In the genomic region with DNA sequence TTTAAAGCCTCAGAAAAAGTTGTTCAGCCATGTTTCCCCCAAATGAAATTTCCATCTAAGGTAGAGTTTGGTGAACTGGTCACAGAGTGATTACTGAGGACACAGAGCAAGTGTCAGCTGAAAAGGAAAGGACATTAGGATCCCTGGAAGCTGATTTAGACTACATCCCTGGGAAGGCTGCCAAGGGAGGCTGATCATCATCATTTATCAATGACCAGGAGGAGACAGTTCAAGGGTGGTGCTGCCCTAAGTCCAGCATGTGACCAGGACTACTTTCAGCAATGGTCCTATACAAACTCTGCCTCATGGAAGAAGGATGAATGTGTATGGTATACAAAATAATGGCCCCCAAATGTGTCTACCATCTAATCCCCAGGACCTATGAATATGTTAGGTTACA, we compare ENCODE assay signal across 21 cellular contexts.
"Had no signal": no experiment of that assay in that cellular context is flagged by ENCODE, and none has a peak within 500 bp of the region (broad histone marks: within the 10 kb centered on the region; RNA-seq: fewer than 3 reads in every experiment).

No MANE protein-coding gene starts in this region.

- H3K36me3 Mint-ChIP-seq: T-cell, type B pancreatic cell had no signal

- H3K4me1 Mint-ChIP-seq: activated T-helper 17 cell treated with anti-CD3 and anti-CD28 coated beads, Interleukin-2, amount 50 U/mL, for 72 hours; central memory CD8-positive, alpha-beta T cell had no signal

- H3K27me3 Mint-ChIP-seq: activated naive CD8-positive, alpha-beta T cell; activated T-cell treated with anti-CD3 and anti-CD28 coated beads, Interleukin-2, amount 50 U/mL, for 24 hours; activated T-helper 17 cell treated with anti-CD3 and anti-CD28 coated beads, Interleukin-2, amount 50 U/mL, for 72 hours; central memory CD8-positive, alpha-beta T cell; T-cell; type B pancreatic cell had no signal

- DNase-seq: activated CD8-positive, alpha-beta memory T cell treated with anti-CD3 and anti-CD28 coated beads, Interleukin-2, amount 50 U/mL, for 4 hours; activated naive CD4-positive, alpha-beta T cell; activated T-cell treated with anti-CD3 and anti-CD28 coated beads, Interleukin-2, amount 50 U/mL, for 24 hours; amniotic stem cell; effector memory CD4-positive, alpha-beta T cell; head of caudate nucleus; left cardiac atrium; mammary epithelial cell; midbrain; stimulated activated CD4-positive, alpha-beta T cell treated with anti-CD3 and anti-CD28 coated beads, Interleukin-15, amount 100 ng/mL, for 24 hours; stimulated activated naive CD4-positive, alpha-beta T cell; T-cell; testis had no signal

- H3K9me3 Mint-ChIP-seq: activated T-cell treated with anti-CD3 and anti-CD28 coated beads, Interleukin-2, amount 50 U/mL, for 24 hours; activated T-helper 17 cell treated with anti-CD3 and anti-CD28 coated beads, Interleukin-2, amount 50 U/mL, for 72 hours; central memory CD8-positive, alpha-beta T cell; T-cell; T-helper 2 cell treated with Interferon-gamma antibody and Interleukin-4, amounts not matched to agents 5 μg/mL and 100 μg/mL, for 36 hours had no signal

- H3K4me3 Mint-ChIP-seq: activated naive CD8-positive, alpha-beta T cell; activated T-cell treated with anti-CD3 and anti-CD28 coated beads, Interleukin-2, amount 50 U/mL, for 24 hours; activated T-helper 17 cell treated with anti-CD3 and anti-CD28 coated beads, Interleukin-2, amount 50 U/mL, for 72 hours; central memory CD8-positive, alpha-beta T cell; nephron; T-cell; T-helper 2 cell treated with Interferon-gamma antibody and Interleukin-4, amounts not matched to agents 5 μg/mL and 100 μg/mL, for 36 hours; type B pancreatic cell had no signal

- H3K27ac Mint-ChIP-seq: activated naive CD8-positive, alpha-beta T cell; activated T-cell treated with anti-CD3 and anti-CD28 coated beads, Interleukin-2, amount 50 U/mL, for 24 hours; activated T-helper 17 cell treated with anti-CD3 and anti-CD28 coated beads, Interleukin-2, amount 50 U/mL, for 72 hours; nephron; T-cell; T-helper 2 cell treated with Interferon-gamma antibody and Interleukin-4, amounts not matched to agents 5 μg/mL and 100 μg/mL, for 36 hours; type B pancreatic cell had no signal

- ATAC-seq: activated T-helper 17 cell treated with anti-CD3 and anti-CD28 coated beads, Interleukin-2, amount 50 U/mL, for 72 hours; gastroesophageal sphincter; left cardiac atrium; SK-N-SH treated with all-trans-retinoic acid at 6 μM for 48 hours; T-cell had no signal
